18 cellular contexts compared by ENCODE assay signal in genomic region chr3:181755959-181756358, GRCh38. TPM values are rescaled to one million over a fixed set of nuclear protein-coding genes. Genes with fewer than 3 reads are reported as not detected.
DNase-seq lines count a peak whose midpoint lies in the region; TF ChIP-seq lines count a peak whose summit lies in the region.
"Had no signal": no experiment of that assay in that cellular context is flagged by ENCODE, and none has a peak within 500 bp of the region (broad histone marks: within the 10 kb centered on the region; RNA-seq: fewer than 3 reads in every experiment).

No MANE protein-coding gene starts in this region.

- no CpG with 5 or more reads among the region's 3 CpGs for WGBS in neuronal stem cell (ENCODE audit: extremely low coverage in 2 of 2, insufficient read length in 2 of 2, insufficient replicate concordance in 1 of 2), 2 donors
- 34 to 59% methylated on average over 3 of the region's 3 CpGs for WGBS in esophagus squamous epithelium, 2 donors

- H3K9me3 ChIP-seq in neuronal stem cell (replicated peaks in 1 of 2; ENCODE audit: control insufficient read depth in 2 of 2, insufficient read depth in 1 of 2, low read depth in 1 of 2, low read length in 2 of 2) (no peaks in the 10 kb centered on the region), esophagus squamous epithelium (no peaks in the 10 kb centered on the region)
- H3K9me3 ChIP-seq: testis had no signal

- peaks cover 81% of the 10 kb centered on the region for H3K4me1 Mint-ChIP-seq in brain
- H3K4me1 Mint-ChIP-seq: activated naive CD8-positive, alpha-beta T cell treated with anti-CD3 and anti-CD28 coated beads, Interleukin-2, amount 50 U/mL, for 24 hours; IgD-negative memory B cell had no signal

- no peak for TF ChIP-seq CTCF in brain (conservative IDR thresholded peaks at IDR 0.05)
- TF ChIP-seq CTCF in esophagus squamous epithelium (IDR thresholded peaks at IDR 0.05), result no peak

- H4K8ac ChIP-seq in neuronal stem cell (ENCODE audit: low read depth, low read length), result no peak overlapping the region

- no peak for TF ChIP-seq POLR2A in esophagus squamous epithelium (IDR thresholded peaks at IDR 0.05)

- H3K4me2 ChIP-seq in neuronal stem cell (ENCODE audit: insufficient read depth, low read length, poor library complexity, severe bottlenecking), result peak overlapping the region; percentile 38

- H3K36me3 ChIP-seq in neuronal stem cell (replicated peaks in 1 of 2; ENCODE audit: control insufficient read depth in 2 of 2, insufficient read depth in 2 of 2, low read length in 2 of 2) (no peaks in the 10 kb centered on the region), esophagus squamous epithelium (no peaks in the 10 kb centered on the region)

- no peak overlapping the region for H2AK5ac ChIP-seq in neuronal stem cell (ENCODE audit: low read depth, low read length)

- peak overlapping the region in 1 of 2 donors; percentile 58 for H3K4me3 ChIP-seq in neuronal stem cell (ENCODE audit: low read length in 2 of 2)
- no peak overlapping the region for H3K4me3 ChIP-seq in esophagus squamous epithelium
- H3K4me3 ChIP-seq: testis had no signal

- peaks cover 0 to 2% (median 0%) of the 10 kb centered on the region in 5 experiments for H3K9me3 Mint-ChIP-seq in brain
- H3K9me3 Mint-ChIP-seq: activated naive CD8-positive, alpha-beta T cell treated with anti-CD3 and anti-CD28 coated beads, Interleukin-2, amount 50 U/mL, for 24 hours; IgD-negative memory B cell had no signal

- POLR2A ChIA-PET in HEK293T (lab: Yijun Ruan, JAX), result no interaction called here

- H3K79me1 ChIP-seq in neuronal stem cell (ENCODE audit: low read depth, low read length), result no peaks in the 10 kb centered on the region

- CTCF ChIA-PET in HEK293T (lab: Yijun Ruan, JAX), result no interaction called here

- H2AFZ ChIP-seq in neuronal stem cell (ENCODE audit: low read length), result no peak overlapping the region
- H2AFZ ChIP-seq: parathyroid adenoma had no signal

- DNase-seq in NCI-H146 (lab: John Stamatoyannopoulos, UW), result peak; percentile 79
- peak; percentile 64 for DNase-seq in NCI-H345 treated with DMSO at 0.1 percent for 48 hours (lab: John Stamatoyannopoulos, UW; ENCODE audit: unreplicated experiment)
- DNase-seq in neuronal stem cell (ENCODE audit: low spot score), result no peak
- no peak for DNase-seq in activated CD8-positive, alpha-beta memory T cell treated with anti-CD3 and anti-CD28 coated beads, Interleukin-2, amount 50 U/mL, for 4 hours
- DNase-seq in esophagus squamous epithelium (lab: John Stamatoyannopoulos, UW), result no peak
- DNase-seq in HEK293T (ENCODE audit: extremely low spot score), result no peak
- DNase-seq: activated CD4-positive, alpha-beta T cell treated with anti-CD3 and anti-CD28 coated beads, Interleukin-2, amount 50 U/mL, for 48 hours; activated naive CD8-positive, alpha-beta T cell treated with anti-CD3 and anti-CD28 coated beads, Interleukin-2, amount 50 U/mL, for 24 hours; central memory CD4-positive, alpha-beta T cell; effector memory CD8-positive, alpha-beta T cell; left ventricle myocardium superior; MV-4-11; NCI-H526; stimulated activated CD4-positive, alpha-beta T cell treated with anti-CD3 and anti-CD28 coated beads, Interleukin-4, amount 100 ng/mL, for 1 hour; testis had no signal

- peak overlapping the region; percentile 83 for H3K27ac ChIP-seq in neuronal stem cell (replicated peaks; ENCODE audit: low read length)
- H3K27ac ChIP-seq in esophagus squamous epithelium, result no peak overlapping the region
- H3K27ac ChIP-seq: parathyroid adenoma, testis had no signal

- H2BK120ac ChIP-seq in neuronal stem cell (ENCODE audit: low read depth, low read length), result no peak overlapping the region

- H3K9ac ChIP-seq in neuronal stem cell (ENCODE audit: low read depth, low read length, poor library complexity), result no peak overlapping the region
- H3K9ac ChIP-seq: parathyroid adenoma had no signal

- no peak overlapping the region for H4K91ac ChIP-seq in neuronal stem cell (ENCODE audit: low read depth, low read length, poor library complexity)

- no peaks in the 10 kb centered on the region for H3K36me3 Mint-ChIP-seq in brain
- H3K36me3 Mint-ChIP-seq: IgD-negative memory B cell had no signal

- H3K14ac ChIP-seq in neuronal stem cell (ENCODE audit: low read length), result no peak overlapping the region

- peaks cover 12 to 36% of the 10 kb centered on the region in 2 donors for H3K4me1 ChIP-seq in neuronal stem cell (ENCODE audit: control insufficient read depth in 2 of 2, insufficient read depth in 1 of 2, low read depth in 1 of 2, low read length in 2 of 2)
- no peaks in the 10 kb centered on the region for H3K4me1 ChIP-seq in esophagus squamous epithelium
- H3K4me1 ChIP-seq: parathyroid adenoma, testis had no signal

- intact Hi-C loops in esophagus squamous epithelium (cut with DNase I), result no loop called here

- H3K27me3 Mint-ChIP-seq in brain, result peaks cover 2% of the 10 kb centered on the region

- no peak overlapping the region for H2BK5ac ChIP-seq in neuronal stem cell (ENCODE audit: low read length)

- no peak overlapping the region for H3K18ac ChIP-seq in neuronal stem cell (ENCODE audit: low read length)

- H2BK12ac ChIP-seq in neuronal stem cell (ENCODE audit: low read length), result no peak overlapping the region

- no peaks in the 10 kb centered on the region for H3K27me3 ChIP-seq in neuronal stem cell (ENCODE audit: control insufficient read depth in 3 of 3, insufficient read depth in 3 of 3, low read depth in 1 of 3, low read length in 3 of 3)
- H3K27me3 ChIP-seq in esophagus squamous epithelium, result peaks cover 0 to 31% (median 0%) of the 10 kb centered on the region in 4 donors
- H3K27me3 ChIP-seq: testis had no signal

- H3K4ac ChIP-seq in neuronal stem cell (ENCODE audit: low read length), result no peak overlapping the region

- peak overlapping the region; percentile 61 to 96 (median 87) for H3K27ac Mint-ChIP-seq in brain
- H3K27ac Mint-ChIP-seq: activated naive CD8-positive, alpha-beta T cell treated with anti-CD3 and anti-CD28 coated beads, Interleukin-2, amount 50 U/mL, for 24 hours; effector memory CD8-positive, alpha-beta T cell; IgD-negative memory B cell had no signal

- H3K23ac ChIP-seq in neuronal stem cell (ENCODE audit: low read depth, low read length, poor library complexity), result no peak overlapping the region

- H3K4me3 Mint-ChIP-seq in brain, result peak overlapping the region; percentile 76 to 87 (median 81)
- H3K4me3 Mint-ChIP-seq: activated naive CD8-positive, alpha-beta T cell treated with anti-CD3 and anti-CD28 coated beads, Interleukin-2, amount 50 U/mL, for 24 hours; effector memory CD8-positive, alpha-beta T cell; IgD-negative memory B cell had no signal

- no peak overlapping the region for H2BK15ac ChIP-seq in neuronal stem cell (ENCODE audit: low read length)

TF ChIP-seq in HEK293T, 16 proteins besides CTCF, POLR2A, EP300 and RAD21:
- no peak for TF ChIP-seq LEF1 (IDR thresholded peaks at IDR 0.05; ENCODE audit: borderline replicate concordance)
- TF ChIP-seq NFRKB (IDR thresholded peaks at IDR 0.05), result no peak
- no peak for TF ChIP-seq BHLHE40 (IDR thresholded peaks at IDR 0.05; ENCODE audit: borderline replicate concordance)
- no peak for TF ChIP-seq SUZ12 (IDR thresholded peaks at IDR 0.05)
- TF ChIP-seq CTBP1 (IDR thresholded peaks at IDR 0.05; ENCODE audit: borderline replicate concordance), result no peak
- no peak for TF ChIP-seq HDGF (IDR thresholded peaks at IDR 0.05; ENCODE audit: borderline replicate concordance)
- no peak for TF ChIP-seq L3MBTL2 (conservative IDR thresholded peaks at IDR 0.05)
- no peak for TF ChIP-seq FOXA1 (IDR thresholded peaks at IDR 0.05)
- no peak for TF ChIP-seq FOXM1 (IDR thresholded peaks at IDR 0.05; ENCODE audit: borderline replicate concordance)
- no peak for TF ChIP-seq SP1 (IDR thresholded peaks at IDR 0.05)
- no peak for TF ChIP-seq FOXK2 (IDR thresholded peaks at IDR 0.05)
- no peak for TF ChIP-seq ELF4 (IDR thresholded peaks at IDR 0.05)
- TF ChIP-seq ZNF384 (IDR thresholded peaks at IDR 0.05), result no peak
- no peak for TF ChIP-seq TARDBP (IDR thresholded peaks at IDR 0.05)
- TF ChIP-seq ARNT (IDR thresholded peaks at IDR 0.05), result no peak
- TF ChIP-seq PKNOX1 (IDR thresholded peaks at IDR 0.05), result no peak

RNA-seq across cellular contexts. Expression of gene SOX2, which starts 44.2 kb away (rescaled TPM):
- polyA plus RNA-seq in brain (ENCODE audit: insufficient read depth, low read depth, low replicate concordance), result 120 TPM
- 589 TPM for polyA plus RNA-seq in neuronal stem cell (2013, experiment 1 of 2)
- 620 TPM for polyA plus RNA-seq in neuronal stem cell (2013, experiment 2 of 2)
- total RNA-seq in esophagus squamous epithelium, result 10 to 100 TPM; 21.3 to 54.8 (median 43.5) TPM
- polyA plus RNA-seq: IgD-negative memory B cell had no signal

Comparison
In these comparisons a context has a peak if more than half of its experiments do, and no peak if none do; other contexts are left out.
1. DNase-seq: peak in NCI-H146 (single experiment) and NCI-H345 treated with DMSO at 0.1 percent for 48 hours (single experiment); none in neuronal stem cell (single experiment), activated CD8-positive, alpha-beta memory T cell treated with anti-CD3 and anti-CD28 coated beads, Interleukin-2, amount 50 U/mL, for 4 hours (single experiment), esophagus squamous epithelium (single experiment) and HEK293T (single experiment).